Comparison of ENCODE assay signal across 8 cellular contexts in the genomic region with DNA sequence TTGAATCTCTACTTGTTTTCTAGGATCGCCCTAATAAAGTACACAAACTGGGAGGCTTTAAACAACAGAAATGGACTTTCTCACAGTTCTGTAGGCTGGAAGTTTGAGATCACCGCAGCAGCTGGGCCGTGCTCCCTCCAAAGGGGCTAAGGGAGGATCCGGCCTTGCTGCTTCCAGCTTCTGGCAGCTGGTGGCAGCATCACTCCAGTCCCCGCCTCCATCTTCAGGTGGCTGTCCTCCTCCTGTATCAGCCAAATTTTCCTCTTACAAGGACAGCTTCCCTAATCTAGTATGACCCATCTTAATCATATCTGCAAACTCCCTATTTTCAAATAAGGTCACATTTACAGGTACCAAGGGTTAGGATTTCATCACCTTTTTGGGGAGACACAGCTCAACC.
DNase-seq lines count a peak whose midpoint lies in the region; ATAC-seq, FAIRE-seq and TF ChIP-seq lines count a peak whose summit lies in the region.
"Not testable (repeated sequence)": the region's sequence is repeated elsewhere in the genome, so short reads cannot be mapped to it uniquely, and the experiment has no call there.

No MANE protein-coding gene starts in this region.

- TF ChIP-seq EP300 in A549 (IDR thresholded peaks at IDR 0.05); sigmoid colon (IDR thresholded peaks at IDR 0.05): not testable (repeated sequence)

- not testable (repeated sequence) for TF ChIP-seq POLR2A in A549 (IDR thresholded peaks at IDR 0.05; ENCODE audit: low read length); sigmoid colon (IDR thresholded peaks at IDR 0.05)

- not testable (repeated sequence) for H3K36me3 ChIP-seq in sigmoid colon

- H3K4me1 Mint-ChIP-seq in chondrocyte (ENCODE audit: low read depth), result peaks cover 19% of the 10 kb centered on the region

- TF ChIP-seq CTCF in A549 (IDR thresholded peaks at IDR 0.05) (peak; percentile 31), GM13976 (IDR thresholded peaks at IDR 0.05; ENCODE audit: borderline replicate concordance, control extremely low read depth, extremely low read depth, insufficient read depth, missing control alignments) (peak; percentile 56), chondrocyte (IDR thresholded peaks at IDR 0.05) (peak; percentile 76), sigmoid colon (IDR thresholded peaks at IDR 0.05) (peak in 1 of 4 experiments; percentile 4)

- WGBS in A549 (ENCODE audit: missing lambda C conversion rate), result 25% methylated on average over 5 of the region's 5 CpGs
- WGBS in sigmoid colon, 2 donors, result 11 to 18% methylated on average over 5 of the region's 5 CpGs

- not testable (repeated sequence) for H3K27me3 ChIP-seq in sigmoid colon

- H3K9me3 Mint-ChIP-seq in chondrocyte (ENCODE audit: low read depth), result not testable (repeated sequence)

- intact Hi-C loops in sigmoid colon (cut with DNase I), result loop anchor here (2.0 kb wide), 1 partner anchor 120 kb away; a partner anchor contains a TSS

- not testable (repeated sequence) for H3K36me3 Mint-ChIP-seq in chondrocyte (ENCODE audit: low read depth)

- TF ChIP-seq RAD21 in A549 (conservative IDR thresholded peaks at IDR 0.05 in 1 of 2, IDR thresholded peaks at IDR 0.05 in 1 of 2), result peak; percentile 45 to 49

- not testable (repeated sequence) for H3K4me3 ChIP-seq in A549, sigmoid colon

- peak overlapping the region; percentile 56; the same call in 1 of the 3 replicates for H3K4me2 ChIP-seq in A549

- H3K4me1 ChIP-seq in A549, result not testable (repeated sequence)
- peaks cover 0 to 25% (median 15%) of the 10 kb centered on the region in 4 donors for H3K4me1 ChIP-seq in sigmoid colon

- not testable (repeated sequence) for H3K27me3 Mint-ChIP-seq in chondrocyte (ENCODE audit: low read depth)

- not testable (repeated sequence) for H3K4me3 Mint-ChIP-seq in chondrocyte (ENCODE audit: unreplicated experiment)

- DNase-seq in A549 (ENCODE audit: low read depth in 1 of 2, low spot score in 1 of 2), result peak; percentile 4 to 47
- DNase-seq in GM13976 (ENCODE audit: low spot score), result peak; percentile 36
- DNase-seq in NCI-H524 treated with DMSO at 0.1 percent for 48 hours (lab: John Stamatoyannopoulos, UW), result peak; percentile 7
- peak; percentile 23 to 24 for DNase-seq in activated CD4-positive, alpha-beta T cell treated with anti-CD3 and anti-CD28 coated beads for 4 hours
- not testable (repeated sequence) for DNase-seq in chondrocyte (ENCODE audit: low spot score)
- DNase-seq in sigmoid colon, result peak; percentile 70

- not testable (repeated sequence) for H3K27ac ChIP-seq in A549
- peak overlapping the region; percentile 72 to 81 (median 80) for H3K27ac ChIP-seq in sigmoid colon

- in situ Hi-C loops in GM13976 (cut with MboI; ENCODE audit: low sequenced_read_pairs, unreplicated experiment), result loop anchor here (10.0 kb wide), 1 partner anchor 178 kb away; no protein-coding TSS in a partner anchor

- peak; percentile 79 to 87 for ATAC-seq in A549
- peak; percentile 47 for ATAC-seq in HG03196 (IDR thresholded peaks at IDR 0.05; ENCODE audit: unreplicated experiment)

- CTCF ChIA-PET in A549 (lab: Yijun Ruan, JAX), result interaction anchor here (0.8 to 6.3 kb wide), 15 partner anchors 9 to 353 kb away, joined by 3 to 50 read pairs (median 4); a partner anchor contains a TSS

- POLR2A ChIA-PET in A549 (lab: Yijun Ruan, JAX), result interaction anchor here (1.1 kb wide), 1 partner anchor 119 kb away, joined by 3 read pairs; no protein-coding TSS in a partner anchor

- not testable (repeated sequence) for FAIRE-seq in A549 (lab: Jason Lieb, UNC)
- FAIRE-seq in islet of Langerhans (lab: Jason Lieb, UNC), result peak; percentile 90

- not testable (repeated sequence) for H3K9me3 ChIP-seq in A549, sigmoid colon

- H3K27ac Mint-ChIP-seq in chondrocyte (ENCODE audit: unreplicated experiment), result peak overlapping the region; percentile 34

TF ChIP-seq in A549, 52 proteins besides CTCF, POLR2A, EP300 and RAD21:
- peak; percentile 34; the same call in 1 of the 3 replicates for TF ChIP-seq SMC3 (IDR thresholded peaks at IDR 0.05)
